In genomic region chr15:64571857-64572291, GRCh38 we compare ENCODE assay signal across 8 cellular contexts.
DNase-seq lines count a peak whose midpoint lies in the region; ATAC-seq, FAIRE-seq and TF ChIP-seq lines count a peak whose summit lies in the region.

No MANE protein-coding gene starts in this region.

- no TSS peak for BruUV-seq in HepG2 (replicated peaks; lab: Mats Ljungman, UMichigan)

- CTCF ChIA-PET in HepG2 (lab: Yijun Ruan, JAX; ENCODE audit: low intra/inter-chr PET ratio, low total read pairs) = no interaction called here

- peak; percentile 57 for ATAC-seq in GM21528 (IDR thresholded peaks at IDR 0.05; ENCODE audit: low FRiP score, unreplicated experiment)
- ATAC-seq in HepG2 = peak; percentile 52
- ATAC-seq in omental fat pad (ENCODE audit: low FRiP score) = no peak

- H3K9ac ChIP-seq in OCI-LY3 (ENCODE audit: low read length) = no peak overlapping the region
- no peak overlapping the region for H3K9ac ChIP-seq in HepG2 (ENCODE audit: insufficient read depth, low read depth, low read length)

- TF ChIP-seq CTCF in GM12865 (IDR thresholded peaks at IDR 0.05; ENCODE audit: insufficient read depth, low read depth, low read length, missing control alignments) (no peak), OCI-LY3 (IDR thresholded peaks at IDR 0.05; ENCODE audit: low read depth, low read length) (no peak), HepG2 (CRISPR knock-in tag; IDR thresholded peaks at IDR 0.05) (no peak), omental fat pad (IDR thresholded peaks at IDR 0.05) (no peak)

- H3K4me1 ChIP-seq in OCI-LY3 (ENCODE audit: low read length) (peaks cover 30% of the 10 kb centered on the region), HepG2 (ENCODE audit: insufficient read depth, low read length) (peaks cover 46% of the 10 kb centered on the region)

- no peak for TF ChIP-seq RAD21 in HepG2 (CRISPR knock-in tag; IDR thresholded peaks at IDR 0.05)

- TF ChIP-seq EP300 in HepG2 (IDR thresholded peaks at IDR 0.05; ENCODE audit: low read depth in 2 of 2, low read length in 2 of 2) (peak in 1 of 2 experiments; percentile 37; a peak in 1 of 4 replicates), HepG2 (CRISPR knock-in tag; IDR thresholded peaks at IDR 0.05; ENCODE audit: borderline replicate concordance) (no peak)

- in situ Hi-C loops in HepG2 (cut with HindIII; ENCODE audit: extremely low pct_ligation_motif_present, low pct_unique_long_range_greater_than_20kb) = no loop called here

- H3K4me3 ChIP-seq in GM12865 (ENCODE audit: low read depth, low read length) = no peak overlapping the region
- H3K4me3 ChIP-seq in OCI-LY3 (ENCODE audit: low read length) = peak overlapping the region; percentile 35
- H3K4me3 ChIP-seq in HepG2 (replicated peaks in 1 of 3; ENCODE audit: insufficient read depth in 1 of 3, low read depth in 2 of 3, low read length in 3 of 3) = no peak overlapping the region

- H3K4me2 ChIP-seq in OCI-LY3 (ENCODE audit: low read length) (peak overlapping the region; percentile 59), HepG2 (ENCODE audit: low read depth, low read length) (no peak overlapping the region)

- POLR2A ChIA-PET in HepG2 (lab: Yijun Ruan, JAX) = interaction anchor here (0.6 to 0.9 kb wide), 2 partner anchors 9 to 254 kb away, joined by 3 to 4 read pairs; no protein-coding TSS in a partner anchor

- peaks cover 4% of the 10 kb centered on the region for H3K36me3 ChIP-seq in OCI-LY3 (replicated peaks; ENCODE audit: low read depth, low read length)
- H3K36me3 ChIP-seq in HepG2 (replicated peaks in 1 of 2; ENCODE audit: control insufficient read depth in 1 of 2, insufficient read depth in 2 of 2, low read length in 2 of 2) = 0 out of 5 replicates have a peak, but pooled peaks cover 0 to 2% of the 10 kb centered on the region in 2 experiments

- H4K20me1 ChIP-seq in OCI-LY3 (ENCODE audit: insufficient read depth, low read length) (peaks cover 16% of the 10 kb centered on the region; the same call in 1 of the 2 replicates), HepG2 (ENCODE audit: insufficient read depth, low read length) (no peaks in the 10 kb centered on the region)

- H2AFZ ChIP-seq in OCI-LY3 (ENCODE audit: low read depth, low read length) = no peak overlapping the region
- no peak overlapping the region for H2AFZ ChIP-seq in HepG2 (ENCODE audit: low read length)

- H3K9me3 ChIP-seq in OCI-LY3 (ENCODE audit: insufficient read depth, low read length) (no peaks in the 10 kb centered on the region), HepG2 (ENCODE audit: low read length) (no peaks in the 10 kb centered on the region)

- intact Hi-C loops in HepG2 (cut with micrococcal nuclease; ENCODE audit: unreplicated experiment) = no loop called here

- TF ChIP-seq POLR2A in HepG2 (IDR thresholded peaks at IDR 0.05; ENCODE audit: insufficient read depth in 1 of 2, low read depth in 2 of 2, low read length in 2 of 2) = no peak

- DNase-seq in GM12865 (ENCODE audit: low read depth) = peak; percentile 85
- DNase-seq in HepG2 (ENCODE audit: low spot score) = peak; percentile 52
- no peak for DNase-seq in NCI-H524 treated with DMSO at 0.1 percent for 48 hours (lab: John Stamatoyannopoulos, UW)
- no peak for DNase-seq in NCI-H2196 treated with DMSO at 0.1 percent for 48 hours (lab: John Stamatoyannopoulos, UW; ENCODE audit: unreplicated experiment)
- DNase-seq in effector CD4-positive, alpha-beta T cell = no peak
- DNase-seq in omental fat pad (ENCODE audit: low spot score) = no peak

- peaks cover 39% of the 10 kb centered on the region for H3K79me2 ChIP-seq in OCI-LY3 (ENCODE audit: low read length)
- H3K79me2 ChIP-seq in HepG2 (ENCODE audit: insufficient read depth, low read length) = peaks cover 17% of the 10 kb centered on the region

- H3K27me3 ChIP-seq in OCI-LY3 (ENCODE audit: low read depth, low read length) = no peaks in the 10 kb centered on the region
- H3K27me3 ChIP-seq in HepG2 (ENCODE audit: control insufficient read depth in 1 of 2, insufficient read depth in 2 of 2, low read length in 2 of 2) = no peaks in the 10 kb centered on the region

- FAIRE-seq in HepG2 (lab: Jason Lieb, UNC) = no peak

- H3K27ac ChIP-seq in OCI-LY3 (ENCODE audit: low read length) = peak overlapping the region; percentile 71
- H3K27ac ChIP-seq in HepG2 (ENCODE audit: extremely low read length, insufficient read depth, low read length) = peak overlapping the region; percentile 48

- 48% methylated on average over 4 of the region's 4 CpGs for WGBS in HepG2 (ENCODE audit: low lambda C conversion rate)

TF ChIP-seq in HepG2, 621 proteins besides CTCF, POLR2A, EP300 and RAD21 (continues in another document):
- TF ChIP-seq MATR3 (CRISPR knock-in tag; IDR thresholded peaks at IDR 0.05) (no peak), ZNF792 (CRISPR knock-in tag; IDR thresholded peaks at IDR 0.05) (no peak), ZNF746 (CRISPR knock-in tag; IDR thresholded peaks at IDR 0.05) (no peak), RXRA (CRISPR knock-in tag; IDR thresholded peaks at IDR 0.05) (peak; percentile 41; the same call in 1 of the 2 replicates), CHD2 (IDR thresholded peaks at IDR 0.05; ENCODE audit: low read depth, low read length) (no peak), ZNF646 (CRISPR knock-in tag; IDR thresholded peaks at IDR 0.05) (no peak), ZNF770 (CRISPR knock-in tag; IDR thresholded peaks at IDR 0.05) (0 out of 2 replicates have a peak, but pooled peaks have one; percentile 8), HNF4G (IDR thresholded peaks at IDR 0.05; ENCODE audit: borderline replicate concordance, low read depth, low read length) (0 out of 2 replicates have a peak, but pooled peaks have one; percentile 23), HNF4G (CRISPR knock-in tag; IDR thresholded peaks at IDR 0.05; ENCODE audit: borderline replicate concordance, low read depth) (no peak)

Comparison
In these comparisons a context has a peak if more than half of its experiments do, and no peak if none do; other contexts are left out.
1. DNase-seq: peak in GM12865 (single experiment) and HepG2 (single experiment); none in NCI-H524 treated with DMSO at 0.1 percent for 48 hours (single experiment), NCI-H2196 treated with DMSO at 0.1 percent for 48 hours (single experiment), effector CD4-positive, alpha-beta T cell (single experiment) and omental fat pad (single experiment).